18 cellular contexts compared by ENCODE assay signal in genomic region chr4:7694256-7694775, GRCh38.
A peak's percentile ranks its signal among the peaks of the same experiment; 100 is the strongest.
DNase-seq lines count a peak whose midpoint lies in the region; ATAC-seq, FAIRE-seq and TF ChIP-seq lines count a peak whose summit lies in the region.
"Had no signal": no experiment of that assay in that cellular context is flagged by ENCODE, and none has a peak within 500 bp of the region (broad histone marks: within the 10 kb centered on the region; RNA-seq: fewer than 3 reads in every experiment).

No MANE protein-coding gene starts in this region.

- no peaks in the 10 kb centered on the region for H3K4me1 Mint-ChIP-seq in CD8-positive, alpha-beta T cell (ENCODE audit: low read depth)
- H3K4me1 Mint-ChIP-seq in astrocyte (ENCODE audit: low read depth, unreplicated experiment) (peaks cover 8% of the 10 kb centered on the region), neural progenitor cell (peaks cover 7% of the 10 kb centered on the region), MCF 10A (ENCODE audit: insufficient read depth, unreplicated experiment) (no peaks in the 10 kb centered on the region), immature natural killer cell (peaks cover 0 to 1% of the 10 kb centered on the region in 2 donors)

- no peaks in the 10 kb centered on the region for H3K36me3 Mint-ChIP-seq in CD8-positive, alpha-beta T cell
- H3K36me3 Mint-ChIP-seq in astrocyte (ENCODE audit: low read depth, unreplicated experiment) (peaks cover 22% of the 10 kb centered on the region), neural progenitor cell (no peaks in the 10 kb centered on the region), MCF 10A (ENCODE audit: insufficient read depth, unreplicated experiment) (no peaks in the 10 kb centered on the region), immature natural killer cell (peaks cover 0 to 13% (median 4%) of the 10 kb centered on the region in 3 donors)
- H3K36me3 Mint-ChIP-seq: CD4-positive, alpha-beta memory T cell had no signal

- no peak for DNase-seq in CD8-positive, alpha-beta T cell
- DNase-seq in astrocyte (ENCODE audit: low read depth): no peak
- peak; percentile 36 for DNase-seq in kidney
- no peak for DNase-seq in neural progenitor cell (ENCODE audit: low spot score)
- no peak for DNase-seq in MCF 10A (ENCODE audit: unreplicated experiment)
- DNase-seq in immature natural killer cell: no peak
- no peak for DNase-seq in SJCRH30
- DNase-seq: BE2C; CD4-positive, alpha-beta memory T cell; COR-L47; DND-41; GDM1; GOT3; H9 had no signal

- no peak overlapping the region for H2AFZ ChIP-seq in astrocyte (ENCODE audit: low read depth, low read length)
- no peak overlapping the region for H2AFZ ChIP-seq in neural progenitor cell (replicated peaks)

- FAIRE-seq in astrocyte (lab: Jason Lieb, UNC) (no peak), kidney (lab: Jason Lieb, UNC) (no peak)
- FAIRE-seq: A549, GM12892 had no signal

- H4K20me1 ChIP-seq in astrocyte (ENCODE audit: insufficient read depth, low read length): no peaks in the 10 kb centered on the region
- no peaks in the 10 kb centered on the region for H4K20me1 ChIP-seq in neural progenitor cell (ENCODE audit: low read depth)

- peaks cover 5% of the 10 kb centered on the region for H3K27me3 Mint-ChIP-seq in CD8-positive, alpha-beta T cell (ENCODE audit: low read depth)
- H3K27me3 Mint-ChIP-seq in astrocyte (ENCODE audit: low read depth, unreplicated experiment) (peaks cover 53% of the 10 kb centered on the region), neural progenitor cell (ENCODE audit: insufficient read depth, low read depth) (peaks cover 14% of the 10 kb centered on the region), MCF 10A (ENCODE audit: insufficient read depth, unreplicated experiment) (peaks cover 40% of the 10 kb centered on the region), immature natural killer cell (ENCODE audit: low read depth in 3 of 3) (peaks cover 2 to 5% (median 4%) of the 10 kb centered on the region in 3 donors)

- no peak overlapping the region for H3K9ac ChIP-seq in astrocyte (ENCODE audit: low read length)
- no peak overlapping the region for H3K9ac ChIP-seq in kidney (ENCODE audit: low read length in 2 of 2)
- H3K9ac ChIP-seq in neural progenitor cell: no peak overlapping the region

- no peaks in the 10 kb centered on the region for H3F3A ChIP-seq in neural progenitor cell (ENCODE audit: low read depth)

- peak overlapping the region; percentile 11 for H3K27ac Mint-ChIP-seq in CD8-positive, alpha-beta T cell
- peak overlapping the region; percentile 55 for H3K27ac Mint-ChIP-seq in astrocyte (ENCODE audit: unreplicated experiment)
- H3K27ac Mint-ChIP-seq in neural progenitor cell: peak overlapping the region; percentile 87
- H3K27ac Mint-ChIP-seq in MCF 10A (ENCODE audit: low read depth, unreplicated experiment): no peak overlapping the region
- peak overlapping the region in 1 of 6 donors; percentile 11 for H3K27ac Mint-ChIP-seq in immature natural killer cell
- H3K27ac Mint-ChIP-seq: CD4-positive, alpha-beta memory T cell; H9 had no signal

- H3K36me3 ChIP-seq in CD8-positive, alpha-beta T cell (ENCODE audit: insufficient read depth, low read length): no peaks in the 10 kb centered on the region
- H3K36me3 ChIP-seq in astrocyte (ENCODE audit: insufficient read depth, low read length) (no peaks in the 10 kb centered on the region), kidney (ENCODE audit: control insufficient read depth in 1 of 2, insufficient read depth in 2 of 2, low read length in 2 of 2) (no peaks in the 10 kb centered on the region), neural progenitor cell (no peaks in the 10 kb centered on the region), SJCRH30 (no peaks in the 10 kb centered on the region)
- H3K36me3 ChIP-seq: BE2C had no signal

- BruUV-seq in MCF 10A (replicated peaks; lab: Mats Ljungman, UMichigan): no TSS peak

- H3K9me3 ChIP-seq in CD8-positive, alpha-beta T cell (ENCODE audit: low read length): no peaks in the 10 kb centered on the region
- H3K9me3 ChIP-seq in astrocyte (ENCODE audit: insufficient read depth, low read depth, low read length) (no peaks in the 10 kb centered on the region), kidney (ENCODE audit: control insufficient read depth in 1 of 2, low read length in 2 of 2) (no peaks in the 10 kb centered on the region), neural progenitor cell (ENCODE audit: low read depth) (no peaks in the 10 kb centered on the region), SJCRH30 (replicated peaks) (no peaks in the 10 kb centered on the region)
- H3K9me3 ChIP-seq: A549, BE2C had no signal

- intact Hi-C loops in CD8-positive, alpha-beta T cell (cut with DNase I, micrococcal nuclease): no loop called here
- intact Hi-C loops in kidney (cut with DNase I) (no loop called here), MCF 10A (cut with micrococcal nuclease) (no loop called here)

- no peak for TF ChIP-seq CTCF in CD8-positive, alpha-beta T cell (IDR thresholded peaks at IDR 0.05)
- TF ChIP-seq CTCF in astrocyte (IDR thresholded peaks at IDR 0.05; ENCODE audit: insufficient read depth, low read depth, low read length) (no peak), kidney (IDR thresholded peaks at IDR 0.05; ENCODE audit: borderline replicate concordance, extremely low read depth, insufficient read depth) (no peak), neural progenitor cell (IDR thresholded peaks at IDR 0.05) (no peak), MCF 10A (IDR thresholded peaks at IDR 0.05; ENCODE audit: unreplicated experiment) (no peak)

- CTCF ChIA-PET in CD8-positive, alpha-beta T cell (lab: Charles Lee): no interaction called here
- CTCF ChIA-PET in MCF 10A (lab: Yijun Ruan, JAX): no interaction called here

- ATAC-seq in CD8-positive, alpha-beta T cell: no peak
- ATAC-seq in GM21619 (IDR thresholded peaks at IDR 0.05; ENCODE audit: unreplicated experiment): no peak
- ATAC-seq: A549 had no signal

- no peaks in the 10 kb centered on the region for H3K79me2 ChIP-seq in astrocyte (ENCODE audit: insufficient read depth, low read length)
- H3K79me2 ChIP-seq in neural progenitor cell (ENCODE audit: low read depth): no peaks in the 10 kb centered on the region

- no peaks in the 10 kb centered on the region for H3K9me3 Mint-ChIP-seq in CD8-positive, alpha-beta T cell
- H3K9me3 Mint-ChIP-seq in astrocyte (ENCODE audit: unreplicated experiment) (peaks cover 3% of the 10 kb centered on the region), neural progenitor cell (no peaks in the 10 kb centered on the region), MCF 10A (ENCODE audit: unreplicated experiment) (peaks cover 7% of the 10 kb centered on the region), immature natural killer cell (peaks cover 0 to 1% (median 0%) of the 10 kb centered on the region in 6 donors)

- no peak overlapping the region for H3K4me3 Mint-ChIP-seq in CD8-positive, alpha-beta T cell
- H3K4me3 Mint-ChIP-seq in astrocyte (ENCODE audit: unreplicated experiment) (no peak overlapping the region), neural progenitor cell (no peak overlapping the region), MCF 10A (ENCODE audit: unreplicated experiment) (no peak overlapping the region), immature natural killer cell (no peak overlapping the region)
- H3K4me3 Mint-ChIP-seq: CD4-positive, alpha-beta memory T cell; H9 had no signal

- no peak overlapping the region for H3K4me2 ChIP-seq in astrocyte (ENCODE audit: low read length)
- H3K4me2 ChIP-seq in neural progenitor cell: no peak overlapping the region
- H3K4me2 ChIP-seq: A549 had no signal

- H3K27ac ChIP-seq in CD8-positive, alpha-beta T cell (ENCODE audit: low read depth, low read length): no peak overlapping the region
- no peak overlapping the region for H3K27ac ChIP-seq in astrocyte (ENCODE audit: low read depth, low read length)
- H3K27ac ChIP-seq in kidney (ENCODE audit: low read depth in 2 of 2, low read length in 2 of 2): no peak overlapping the region
- no peak overlapping the region for H3K27ac ChIP-seq in neural progenitor cell
- no peak overlapping the region for H3K27ac ChIP-seq in SJCRH30
- H3K27ac ChIP-seq: A549, C4-2B had no signal

- H3K4me1 ChIP-seq in CD8-positive, alpha-beta T cell (ENCODE audit: insufficient read depth, low read length): no peaks in the 10 kb centered on the region
- H3K4me1 ChIP-seq in astrocyte (ENCODE audit: insufficient read depth, low read length): peaks cover 7% of the 10 kb centered on the region
- H3K4me1 ChIP-seq in kidney (ENCODE audit: control insufficient read depth in 1 of 2, insufficient read depth in 1 of 2, low read depth in 1 of 2, low read length in 2 of 2): no peaks in the 10 kb centered on the region
- no peaks in the 10 kb centered on the region for H3K4me1 ChIP-seq in neural progenitor cell
- peaks cover 23% of the 10 kb centered on the region for H3K4me1 ChIP-seq in SJCRH30
- H3K4me1 ChIP-seq: A549, BE2C had no signal

- no peaks in the 10 kb centered on the region for H3K27me3 ChIP-seq in CD8-positive, alpha-beta T cell (ENCODE audit: insufficient read depth, low read length)
- no peaks in the 10 kb centered on the region for H3K27me3 ChIP-seq in astrocyte (ENCODE audit: insufficient read depth, low read length)
- H3K27me3 ChIP-seq in neural progenitor cell: no peaks in the 10 kb centered on the region
- no peaks in the 10 kb centered on the region for H3K27me3 ChIP-seq in SJCRH30
- H3K27me3 ChIP-seq: BE2C had no signal

- POLR2A ChIA-PET in CD8-positive, alpha-beta T cell (lab: Charles Lee): interaction anchor here (0.6 kb wide), 1 partner anchor 1925 kb away, joined by 3 read pairs; no protein-coding TSS in a partner anchor
- POLR2A ChIA-PET in MCF 10A (lab: Yijun Ruan, JAX): no interaction called here

- no peak overlapping the region for H3K4me3 ChIP-seq in CD8-positive, alpha-beta T cell (ENCODE audit: low read depth, low read length)
- H3K4me3 ChIP-seq in astrocyte (ENCODE audit: insufficient read depth, low read depth, low read length): no peak overlapping the region
- no peak overlapping the region for H3K4me3 ChIP-seq in kidney (ENCODE audit: low read length in 2 of 2)
- H3K4me3 ChIP-seq in neural progenitor cell: no peak overlapping the region
- H3K4me3 ChIP-seq in SJCRH30: no peak overlapping the region
- H3K4me3 ChIP-seq: A549 had no signal
